Comparison of ENCODE assay signal across 9 cellular contexts in genomic region chr13:95678967-95679366, GRCh38. TPM values are rescaled to one million over a fixed set of nuclear protein-coding genes. Genes with fewer than 3 reads are reported as not detected.
DNase-seq lines count a peak whose midpoint lies in the region; ATAC-seq and TF ChIP-seq lines count a peak whose summit lies in the region.
"Had no signal": no experiment of that assay in that cellular context is flagged by ENCODE, and none has a peak within 500 bp of the region (broad histone marks: within the 10 kb centered on the region; RNA-seq: fewer than 3 reads in every experiment).

No MANE protein-coding gene starts in this region.

- H3K4me1 Mint-ChIP-seq in CD8-positive, alpha-beta memory T cell = peaks cover 72 to 89% (median 81%) of the 10 kb centered on the region in 3 donors
- H3K4me1 Mint-ChIP-seq in IgD-negative memory B cell (peaks cover 36 to 71% (median 52%) of the 10 kb centered on the region in 3 donors), chondrocyte (ENCODE audit: low read depth) (peaks cover 57% of the 10 kb centered on the region), neural crest cell (peaks cover 36% of the 10 kb centered on the region)

- peaks cover 36% of the 10 kb centered on the region for H3K4me1 ChIP-seq in CD8-positive, alpha-beta memory T cell (ENCODE audit: insufficient read depth, low read length)
- H3K4me1 ChIP-seq: parathyroid adenoma had no signal

- peaks cover 0 to 1% of the 10 kb centered on the region in 2 donors for H3K27me3 Mint-ChIP-seq in CD8-positive, alpha-beta memory T cell
- H3K27me3 Mint-ChIP-seq in IgD-negative memory B cell = no peaks in the 10 kb centered on the region
- H3K27me3 Mint-ChIP-seq in chondrocyte (ENCODE audit: low read depth) = no peaks in the 10 kb centered on the region
- H3K27me3 Mint-ChIP-seq in neural crest cell (ENCODE audit: low read depth) = no peaks in the 10 kb centered on the region

- H3K27ac ChIP-seq in CD8-positive, alpha-beta memory T cell (ENCODE audit: low read depth, low read length) = no peak overlapping the region
- H3K27ac ChIP-seq: parathyroid adenoma had no signal

- no peaks in the 10 kb centered on the region for H3K9me3 ChIP-seq in CD8-positive, alpha-beta memory T cell (ENCODE audit: low read length)

- CTCF ChIA-PET in CD8-positive, alpha-beta memory T cell (lab: Charles Lee) = no interaction called here

- peak overlapping the region; percentile 93 to 99 (median 96) for H3K4me3 Mint-ChIP-seq in CD8-positive, alpha-beta memory T cell
- H3K4me3 Mint-ChIP-seq in IgD-negative memory B cell (peak overlapping the region in 3 of 4 donors; percentile 97 to 99 (median 98)), chondrocyte (ENCODE audit: unreplicated experiment) (peak overlapping the region; percentile 95), neural crest cell (peak overlapping the region; percentile 95)

- no peak overlapping the region for H3K4me3 ChIP-seq in CD8-positive, alpha-beta memory T cell (ENCODE audit: low read length)

- POLR2A ChIA-PET in CD8-positive, alpha-beta memory T cell (lab: Charles Lee) = interaction anchor here (0.5 kb wide), 1 partner anchor 55 kb away, joined by 3 read pairs; no protein-coding TSS in a partner anchor

- DNase-seq in CD8-positive, alpha-beta memory T cell = no peak
- DNase-seq in chondrocyte (ENCODE audit: low spot score) (no peak), neural crest cell (ENCODE audit: low read depth, low spot score) (no peak), omental fat pad (ENCODE audit: low spot score) (no peak), NCI-H524 treated with DMSO at 0.1 percent for 48 hours (lab: John Stamatoyannopoulos, UW) (no peak), NCI-H226 (no peak)
- DNase-seq in stimulated activated naive CD4-positive, alpha-beta T cell treated with Interleukin-2 at 50 U/mL for 16 hours (lab: John Stamatoyannopoulos, UW) = no peak

- peaks cover 6 to 12% (median 7%) of the 10 kb centered on the region in 3 donors for H3K36me3 Mint-ChIP-seq in CD8-positive, alpha-beta memory T cell
- H3K36me3 Mint-ChIP-seq in IgD-negative memory B cell (peaks cover 5% of the 10 kb centered on the region), chondrocyte (ENCODE audit: low read depth) (peaks cover 1% of the 10 kb centered on the region), neural crest cell (ENCODE audit: low read depth) (peaks cover 4% of the 10 kb centered on the region)

- no peaks in the 10 kb centered on the region for H3K27me3 ChIP-seq in CD8-positive, alpha-beta memory T cell (ENCODE audit: insufficient read depth, low read length, poor library complexity, severe bottlenecking)

- H3K27ac Mint-ChIP-seq in CD8-positive, alpha-beta memory T cell = peak overlapping the region in 7 of 8 donors; percentile 18 to 93 (median 87)
- peak overlapping the region in 1 of 3 donors; percentile 86 for H3K27ac Mint-ChIP-seq in IgD-negative memory B cell
- H3K27ac Mint-ChIP-seq in chondrocyte (ENCODE audit: unreplicated experiment) = peak overlapping the region; percentile 98
- no peak overlapping the region for H3K27ac Mint-ChIP-seq in neural crest cell (ENCODE audit: unreplicated experiment)

- ATAC-seq in omental fat pad (ENCODE audit: low FRiP score) = no peak

- peaks cover 0 to 2% (median 0%) of the 10 kb centered on the region in 5 donors for H3K9me3 Mint-ChIP-seq in CD8-positive, alpha-beta memory T cell
- H3K9me3 Mint-ChIP-seq in IgD-negative memory B cell = no peaks in the 10 kb centered on the region
- no peaks in the 10 kb centered on the region for H3K9me3 Mint-ChIP-seq in chondrocyte (ENCODE audit: low read depth)
- peaks cover under 1% of the 10 kb centered on the region for H3K9me3 Mint-ChIP-seq in neural crest cell

- TF ChIP-seq CTCF in chondrocyte (IDR thresholded peaks at IDR 0.05) (no peak), neural crest cell (conservative IDR thresholded peaks at IDR 0.05) (no peak), omental fat pad (IDR thresholded peaks at IDR 0.05) (no peak)

- no peaks in the 10 kb centered on the region for H3K36me3 ChIP-seq in CD8-positive, alpha-beta memory T cell (ENCODE audit: insufficient read depth, low read length)

RNA-seq across cellular contexts. Expression of gene DNAJC3, which starts 2.0 kb away (rescaled TPM):
- 10 to 100 TPM; 26.1 to 26.4 TPM for total RNA-seq in CD8-positive, alpha-beta memory T cell
- 19.4 TPM for polyA plus RNA-seq in CD8-positive, alpha-beta memory T cell
- 11.2 TPM for polyA plus RNA-seq in IgD-negative memory B cell
- 53.9 to 73.5 TPM (median 55.1 TPM) in 3 replicates for total RNA-seq in chondrocyte
- 17.5 and 18.3 TPM in 2 replicates for total RNA-seq in neural crest cell
- 10 to 100 TPM; 48.1 to 54.4 (median 52.3) TPM for total RNA-seq in omental fat pad

RNA-seq across cellular contexts. Expression of gene DZIP1, which starts 34.5 kb away (rescaled TPM):
- under 1 TPM in 1 of 2 experiments, not detected in 1; 0.13 TPM for total RNA-seq in CD8-positive, alpha-beta memory T cell
- not detected for polyA plus RNA-seq in CD8-positive, alpha-beta memory T cell
- polyA plus RNA-seq in IgD-negative memory B cell = not detected
- 39.8 to 59.9 TPM (median 42.4 TPM) in 3 replicates for total RNA-seq in chondrocyte
- 71.0 and 71.1 TPM in 2 replicates for total RNA-seq in neural crest cell
- total RNA-seq in omental fat pad = 10 to 100 TPM in 1 of 4 donors, 1 to 10 TPM in 3; 6.6 to 18.0 (median 8.5) TPM

Comparison
In these comparisons a context has a peak if more than half of its experiments do, and no peak if none do; other contexts are left out.
1. RNA of gene DZIP1, which starts 34.5 kb away (total RNA-seq): 71.0 to 71.1 TPM in neural crest cell, 39.8 to 59.9 TPM in chondrocyte and 6.6 to 18.0 TPM in omental fat pad; 0.13 TPM in CD8-positive, alpha-beta memory T cell; every median in the first group is over 4 times any median in the second.
2. Peak in every context shown above with its lines, with median percentiles within 50 percentile points of each other: H3K4me3 Mint-ChIP-seq.